Comparison of ENCODE assay signal across 12 cellular contexts in the genomic region with DNA sequence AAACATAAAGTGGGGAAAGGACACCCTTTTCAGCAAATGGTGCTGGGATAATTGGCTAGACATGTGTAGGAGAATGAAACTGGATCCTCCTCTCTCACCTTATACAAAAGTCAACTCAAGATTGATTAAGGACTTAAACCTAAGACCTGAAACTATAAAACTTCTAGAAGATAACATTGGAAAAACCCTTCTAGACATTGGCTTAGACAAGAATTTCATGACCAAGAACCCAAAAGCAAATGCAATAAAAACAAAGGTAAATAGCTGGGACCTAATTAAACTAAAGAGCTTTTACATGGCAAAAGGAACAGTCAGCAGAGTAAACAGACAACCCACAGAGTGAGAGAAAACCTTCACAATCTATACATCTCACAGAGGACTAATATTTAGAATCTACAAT. TPM values are rescaled to one million over a fixed set of nuclear protein-coding genes. Genes with fewer than 3 reads are reported as not detected.
"Had no signal": no experiment of that assay in that cellular context is flagged by ENCODE, and none has a peak within 500 bp of the region (broad histone marks: within the 10 kb centered on the region; RNA-seq: fewer than 3 reads in every experiment).

No MANE protein-coding gene starts in this region.

RNA-seq across cellular contexts. Expression of a gene that starts 55.4 kb away (rescaled TPM):
- total RNA-seq: activated B cell treated with CpG ODN at 0.5 μM for 24 hours; activated CD4-positive, alpha-beta memory T cell treated with anti-CD3 and anti-CD28 coated beads for 36 hours; activated CD4-positive, alpha-beta T cell treated with anti-CD3 and anti-CD28 coated beads, Interleukin-2, amount 10 ng/mL, durations not matched to agents 24 days and 14 days; activated CD8-positive, alpha-beta memory T cell treated with anti-CD3 and anti-CD28 coated beads for 36 hours; activated CD8-positive, alpha-beta T cell treated with anti-CD3 and anti-CD28 coated beads for 36 hours; activated naive CD4-positive, alpha-beta T cell treated with anti-CD3 and anti-CD28 coated beads for 36 hours; activated naive CD8-positive, alpha-beta T cell treated with anti-CD3 and anti-CD28 coated beads for 36 hours; activated T-cell treated with anti-CD3 and anti-CD28 coated beads, Interleukin-2, amount 50 U/mL, for 72 hours; activated T-helper 1 cell treated with anti-CD3 and anti-CD28 coated beads, Interleukin-12 subunit alpha, Interleukin-12 subunit beta, Interleukin-2, Interleukin-4 antibody, amounts not matched to agents 30 ng/mL and 10 ng/mL and 1 ng/mL, durations not matched to agents 14 hours and 24 hours and 36 hours; activated T-helper 17 cell treated with anti-CD3 and anti-CD28 coated beads, Interleukin-2, amount 50 U/mL, for 72 hours; T-helper 17 cell; T-helper 2 cell treated with Interferon-gamma antibody and Interleukin-4, amounts not matched to agents 100 ng/mL and 5 ng/mL, for 36 hours had no signal
